In the genomic region with DNA sequence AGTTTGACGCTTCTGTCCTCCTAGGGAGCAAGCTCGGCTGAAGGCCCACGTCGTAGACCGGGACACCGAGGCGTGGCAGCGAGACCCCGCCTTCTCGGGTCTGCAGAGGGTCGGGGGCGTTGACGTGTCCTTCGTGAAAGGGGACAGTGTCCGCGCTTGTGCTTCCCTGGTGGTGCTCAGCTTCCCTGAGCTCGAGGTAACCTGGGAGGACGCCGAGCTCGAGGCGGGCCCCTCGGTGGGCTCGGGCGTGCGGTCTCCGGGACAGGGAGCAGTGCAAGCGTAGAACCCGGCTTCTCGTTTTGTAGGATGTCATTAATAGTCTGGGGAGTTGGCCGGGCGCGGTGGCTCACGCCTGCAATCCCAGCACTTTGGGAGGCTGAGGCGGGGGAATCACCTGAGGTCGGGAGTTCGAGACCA, we compare ENCODE assay signal across 8 cellular contexts. TPM values are rescaled to one million over a fixed set of nuclear protein-coding genes. Genes with fewer than 3 reads are reported as not detected.
DNase-seq lines count a peak whose midpoint lies in the region; ATAC-seq, FAIRE-seq and TF ChIP-seq lines count a peak whose summit lies in the region.

No MANE protein-coding gene starts in this region.

- DNase-seq in MM.1S: no peak
- DNase-seq in endothelial cell of umbilical vein (ENCODE audit: low read depth, low spot score): no peak
- no peak for DNase-seq in osteocyte (ENCODE audit: extremely low spot score, unreplicated experiment)
- no peak for DNase-seq in NOMO-1 (lab: John Stamatoyannopoulos, UW; ENCODE audit: unreplicated experiment in 2 of 2)
- DNase-seq in 8988T: no peak
- DNase-seq in NCI-H524 (lab: John Stamatoyannopoulos, UW): no peak

- H3K27ac Mint-ChIP-seq in osteocyte (ENCODE audit: unreplicated experiment): peak overlapping the region; percentile 98

- H3K79me2 ChIP-seq in MM.1S (ENCODE audit: low read length) (0 out of 2 replicates have a peak, but pooled peaks cover 4% of the 10 kb centered on the region), endothelial cell of umbilical vein (ENCODE audit: control insufficient read depth, insufficient read depth, low read length) (peaks cover 3% of the 10 kb centered on the region)

- H3K4me3 ChIP-seq in GM08714 (ENCODE audit: low read length) (peak overlapping the region; percentile 75), MM.1S (ENCODE audit: low read length) (peak overlapping the region; percentile 86), endothelial cell of umbilical vein (replicated peaks in 1 of 3; ENCODE audit: insufficient read depth in 1 of 3, low read depth in 1 of 3, low read length in 3 of 3) (peak overlapping the region; percentile 53 to 64 (median 55))

- H4K20me1 ChIP-seq in MM.1S (ENCODE audit: insufficient read depth, low read length): no peaks in the 10 kb centered on the region
- H4K20me1 ChIP-seq in endothelial cell of umbilical vein (replicated peaks; ENCODE audit: control insufficient read depth, extremely low read depth, insufficient read depth, low read length): no peaks in the 10 kb centered on the region

- intact Hi-C loops in endothelial cell of umbilical vein (cut with micrococcal nuclease): loop anchor here (1.0 kb wide), 1 partner anchor 39 kb away; no protein-coding TSS in a partner anchor

- no peaks in the 10 kb centered on the region for H3K9me3 ChIP-seq in MM.1S (replicated peaks; ENCODE audit: insufficient read depth, low read length)
- no peaks in the 10 kb centered on the region for H3K9me3 ChIP-seq in endothelial cell of umbilical vein (replicated peaks; ENCODE audit: control insufficient read depth, insufficient read depth, low read length)

- no TSS peak for BruUV-seq in endothelial cell of umbilical vein (replicated peaks; lab: Mats Ljungman, UMichigan)

- H3K4me3 Mint-ChIP-seq in osteocyte (ENCODE audit: unreplicated experiment): peak overlapping the region; percentile 88

- peaks cover 3% of the 10 kb centered on the region for H3K27me3 Mint-ChIP-seq in osteocyte (ENCODE audit: unreplicated experiment)

- no peak for TF ChIP-seq POLR2A in endothelial cell of umbilical vein (IDR thresholded peaks at IDR 0.05; ENCODE audit: low read depth, low read length)

- POLR2A ChIA-PET in endothelial cell of umbilical vein (lab: Charles Lee): no interaction called here

- peaks cover 15% of the 10 kb centered on the region for H3K36me3 Mint-ChIP-seq in osteocyte (ENCODE audit: unreplicated experiment)

- peak overlapping the region; percentile 45; the same call in 1 of the 2 replicates for H3K27ac ChIP-seq in MM.1S (ENCODE audit: low read length)
- H3K27ac ChIP-seq in endothelial cell of umbilical vein (ENCODE audit: insufficient read depth, low read depth, low read length): peak overlapping the region; percentile 91

- no peaks in the 10 kb centered on the region for H3K9me2 ChIP-seq in MM.1S (replicated peaks; ENCODE audit: insufficient read depth, low read length)

- CTCF ChIA-PET in endothelial cell of umbilical vein (lab: Charles Lee): interaction anchor here (0.7 to 2.3 kb wide), 4 partner anchors 9 to 219 kb away, joined by 4 to 8 read pairs (median 6); no protein-coding TSS in a partner anchor

- H3F3A ChIP-seq in MM.1S (ENCODE audit: insufficient read depth, low read length): peaks cover 3% of the 10 kb centered on the region; the same call in 1 of the 2 replicates

- TF ChIP-seq CTCF in MM.1S (IDR thresholded peaks at IDR 0.05; ENCODE audit: low read length) (no peak), endothelial cell of umbilical vein (IDR thresholded peaks at IDR 0.05; ENCODE audit: extremely low read depth in 1 of 2, insufficient read depth in 1 of 2, low read depth in 1 of 2, low read length in 2 of 2) (no peak), osteocyte (IDR thresholded peaks at IDR 0.05) (no peak)

- dilution Hi-C loops in endothelial cell of umbilical vein (cut with MboI; ENCODE audit: extremely low pct_ligation_motif_present, low sequenced_read_pairs): no loop called here

- peaks cover 26% of the 10 kb centered on the region for H3K4me1 Mint-ChIP-seq in osteocyte (ENCODE audit: unreplicated experiment)

- FAIRE-seq in endothelial cell of umbilical vein (lab: Jason Lieb, UNC): peak; percentile 46

- H3K4me2 ChIP-seq in MM.1S (ENCODE audit: low read depth, low read length) (peak overlapping the region; percentile 99), endothelial cell of umbilical vein (ENCODE audit: insufficient read depth, low read length) (peak overlapping the region; percentile 64)

- H3K9ac ChIP-seq in MM.1S (ENCODE audit: low read length) (peak overlapping the region; percentile 78), endothelial cell of umbilical vein (replicated peaks; ENCODE audit: extremely low read depth, insufficient read depth, low read length) (peak overlapping the region; percentile 92)

- H3K4me1 ChIP-seq in MM.1S (ENCODE audit: low read length): no peaks in the 10 kb centered on the region
- H3K4me1 ChIP-seq in endothelial cell of umbilical vein (ENCODE audit: control insufficient read depth, extremely low read depth, insufficient read depth, low read length): peaks cover 11% of the 10 kb centered on the region

- ATAC-seq in HG02973 (IDR thresholded peaks at IDR 0.05; ENCODE audit: unreplicated experiment): no peak

- H3K9me1 ChIP-seq in endothelial cell of umbilical vein (replicated peaks; ENCODE audit: control insufficient read depth, extremely low read depth, insufficient read depth, low read length): no peaks in the 10 kb centered on the region

- H2AFZ ChIP-seq in MM.1S (ENCODE audit: low read length) (peak overlapping the region; percentile 80), endothelial cell of umbilical vein (ENCODE audit: low read depth, low read length) (peak overlapping the region; percentile 79)

- no peaks in the 10 kb centered on the region for H3K36me3 ChIP-seq in MM.1S (replicated peaks; ENCODE audit: insufficient read depth, low read length)
- peaks cover 0 to 6% of the 10 kb centered on the region in 2 experiments for H3K36me3 ChIP-seq in endothelial cell of umbilical vein (ENCODE audit: control insufficient read depth in 2 of 2, extremely low read depth in 1 of 2, insufficient read depth in 2 of 2, low read length in 2 of 2)

- peaks cover 31% of the 10 kb centered on the region for H3K27me3 ChIP-seq in MM.1S (replicated peaks; ENCODE audit: insufficient read depth, low read length)
- H3K27me3 ChIP-seq in endothelial cell of umbilical vein (ENCODE audit: control insufficient read depth in 2 of 2, insufficient read depth in 2 of 2, low read length in 2 of 2): peaks cover 6 to 8% of the 10 kb centered on the region in 2 experiments

- H3K9me3 Mint-ChIP-seq in osteocyte (ENCODE audit: unreplicated experiment): no peaks in the 10 kb centered on the region

TF ChIP-seq in endothelial cell of umbilical vein, 7 proteins besides CTCF, POLR2A, EP300 and RAD21:
- TF ChIP-seq POLR2AphosphoS5 (IDR thresholded peaks at IDR 0.05; ENCODE audit: insufficient read depth, low read depth, low read length) (peak; percentile 5), MAX (IDR thresholded peaks at IDR 0.05; ENCODE audit: insufficient read depth, insufficient read length) (no peak)
TF ChIP-seq in endothelial cell of umbilical vein: peak in this region for 1.

RNA-seq across cellular contexts. Expression of gene ENDOV, which starts 0.7 kb away (rescaled TPM):
- total RNA-seq in endothelial cell of umbilical vein (17.6 and 25.9 TPM in 2 replicates), osteocyte (33.2 and 39.1 TPM in 2 replicates)
- 20.4 and 21.1 TPM in 2 replicates for polyA plus RNA-seq in endothelial cell of umbilical vein
- polyA plus RNA-seq in endothelial cell of umbilical vein (2011; cell fraction: cytosol; rRNA removed): 10.0 and 15.4 TPM in 2 replicates
- polyA plus RNA-seq in endothelial cell of umbilical vein (2011; cell fraction: nucleus; rRNA removed): 32.2 and 34.5 TPM in 2 replicates
- 11.6 and 17.0 TPM in 2 replicates for polyA plus RNA-seq in endothelial cell of umbilical vein (2012)
- polyA minus RNA-seq in endothelial cell of umbilical vein: 17.2 and 23.8 TPM in 2 replicates
- 8.7 TPM for polyA minus RNA-seq in endothelial cell of umbilical vein (2011; cell fraction: cytosol; rRNA and poly(A)+ RNA removed)
- 29.0 and 30.3 TPM in 2 replicates for polyA minus RNA-seq in endothelial cell of umbilical vein (2011; cell fraction: nucleus; rRNA and poly(A)+ RNA removed)
